1 cellular context compared by ENCODE assay signal in genomic region chr6:63571382-63571882, GRCh38.
TF ChIP-seq lines count a peak whose summit lies in the region.

No MANE protein-coding gene starts in this region.

TF ChIP-seq in IMR-90, 13 proteins besides CTCF, POLR2A, EP300 and RAD21 (continued from another document):
- TF ChIP-seq USF2 (IDR thresholded peaks at IDR 0.05; ENCODE audit: low read depth, low read length) (no peak), MXI1 (IDR thresholded peaks at IDR 0.05; ENCODE audit: borderline replicate concordance, low read depth, low read length) (no peak), SMC3 (IDR thresholded peaks at IDR 0.05; ENCODE audit: low read depth, low read length) (no peak), ELK1 (IDR thresholded peaks at IDR 0.05; ENCODE audit: borderline replicate concordance, low read depth, low read length) (no peak), FOS (IDR thresholded peaks at IDR 0.05; ENCODE audit: low read depth, low read length) (no peak), MAFK (IDR thresholded peaks at IDR 0.05; ENCODE audit: low read depth, low read length) (no peak), RFX5 (IDR thresholded peaks at IDR 0.05; ENCODE audit: low read depth, low read length) (no peak), CHD1 (IDR thresholded peaks at IDR 0.05; ENCODE audit: low read depth, low read length) (no peak), BHLHE40 (IDR thresholded peaks at IDR 0.05; ENCODE audit: low read depth, low read length) (no peak), RCOR1 (IDR thresholded peaks at IDR 0.05; ENCODE audit: insufficient replicate concordance, low read length) (no peak)
